18 cellular contexts compared by ENCODE assay signal in genomic region chr6:79196908-79197307, GRCh38.
"Had no signal": no experiment of that assay in that cellular context is flagged by ENCODE, and none has a peak within 500 bp of the region (broad histone marks: within the 10 kb centered on the region; RNA-seq: fewer than 3 reads in every experiment).

No MANE protein-coding gene starts in this region.

- ATAC-seq: activated CD8-positive, alpha-beta T cell treated with anti-CD3 and anti-CD28 coated beads for 36 hours; gastrocnemius medialis; heart left ventricle; naive thymus-derived CD8-positive, alpha-beta T cell; WTC11 had no signal

- H3K9me3 ChIP-seq: gastrocnemius medialis, heart left ventricle, neutrophil, tibial nerve had no signal

- H3K36me3 ChIP-seq: neutrophil had no signal

- H3K27me3 ChIP-seq: gastrocnemius medialis, heart left ventricle, neutrophil, tibial nerve had no signal

- H3K27ac ChIP-seq: gastrocnemius medialis, heart left ventricle, neutrophil, tibial nerve had no signal

- FAIRE-seq: small intestine, TTC549 had no signal

- H3K4me1 ChIP-seq: gastrocnemius medialis, tibial nerve had no signal

- DNase-seq: activated CD4-positive, alpha-beta T cell treated with anti-CD3 and anti-CD28 coated beads for 4 hours; activated CD8-positive, alpha-beta T cell treated with anti-CD3 and anti-CD28 coated beads for 36 hours; activated naive CD4-positive, alpha-beta T cell; aorta; gastrocnemius medialis; heart left ventricle; left cardiac atrium; naive thymus-derived CD8-positive, alpha-beta T cell; small intestine; stimulated activated CD4-positive, alpha-beta T cell treated with anti-CD3 and anti-CD28 coated beads, Interleukin-4, amount 100 ng/mL, for 4 hours; stimulated activated CD8-positive, alpha-beta memory T cell treated with anti-CD3 and anti-CD28 coated beads, Interleukin-4, amount 100 ng/mL, for 48 hours; stimulated activated naive CD4-positive, alpha-beta T cell treated with Interleukin-2 at 50 U/mL for 16 hours; substantia nigra; T-helper 2 cell had no signal

- H3K4me3 ChIP-seq: gastrocnemius medialis, heart left ventricle, tibial nerve had no signal
